Comparison of ENCODE assay signal across 34 cellular contexts in the genomic region with DNA sequence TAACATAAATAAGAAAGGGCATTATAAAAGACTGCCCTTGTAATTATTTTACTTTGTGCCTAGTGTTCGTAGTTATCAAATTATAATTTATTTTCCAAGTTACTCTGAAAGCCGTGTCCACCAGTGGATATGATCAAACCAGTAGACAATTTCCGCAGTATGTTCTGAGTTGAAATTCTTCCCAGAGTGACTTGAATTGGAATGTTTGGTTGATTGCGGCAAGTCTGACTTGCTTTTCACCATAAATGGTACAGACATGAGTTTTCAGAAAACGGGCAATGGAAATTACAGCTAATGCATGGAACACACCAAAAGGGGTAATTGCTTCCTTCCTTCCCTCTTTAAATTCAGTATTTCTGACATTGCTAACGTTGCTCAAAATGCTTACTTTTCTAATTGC. TPM values are rescaled to one million over a fixed set of nuclear protein-coding genes. Genes with fewer than 3 reads are reported as not detected.
"Had no signal": no experiment of that assay in that cellular context is flagged by ENCODE, and none has a peak within 500 bp of the region (broad histone marks: within the 10 kb centered on the region; RNA-seq: fewer than 3 reads in every experiment).

No MANE protein-coding gene starts in this region.

- H3K4me3 ChIP-seq: cardiac muscle cell, coronary artery, esophagus squamous epithelium, right atrium auricular region, stomach, suprapubic skin had no signal

- H3K9ac ChIP-seq: parathyroid adenoma had no signal

- DNase-seq: activated CD4-positive, alpha-beta memory T cell treated with anti-CD3 and anti-CD28 coated beads for 36 hours; activated CD4-positive, alpha-beta T cell treated with anti-CD3 and anti-CD28 coated beads for 48 hours; activated CD8-positive, alpha-beta memory T cell treated with anti-CD3 and anti-CD28 coated beads, Interleukin-2, amount 50 U/mL, for 48 hours; activated gamma-delta T cell; activated naive CD4-positive, alpha-beta T cell treated with anti-CD3 and anti-CD28 coated beads, Interleukin-2, amount 10 ng/mL, durations not matched to agents 7 days and 5 days; activated naive CD8-positive, alpha-beta T cell treated with anti-CD3 and anti-CD28 coated beads, Interleukin-2, amount 10 ng/mL, durations not matched to agents 7 days and 5 days; activated T-cell treated with anti-CD3 and anti-CD28 coated beads, Interleukin-2, amount 50 U/mL, for 24 hours; effector CD4-positive, alpha-beta T cell; esophagus squamous epithelium; foreskin fibroblast; head of caudate nucleus; hippocampal formation; kidney; left colon; midbrain; naive thymus-derived CD4-positive, alpha-beta T cell; nucleus accumbens; stimulated activated CD4-positive, alpha-beta T cell treated with anti-CD3 and anti-CD28 coated beads, Interleukin-15, amount 100 ng/mL, for 24 hours; stimulated activated CD4-positive, alpha-beta T cell treated with anti-CD3 and anti-CD28 coated beads, Interleukin-2, amount 100 ng/mL, for 24 hours; stimulated activated naive B cell treated with anti-CD40 and anti-IgM and Interleukin-4, amounts not matched to agents 10 μg/mL and 1 μg/mL and 100 μg/mL, for 72 hours; stomach; SW 1271; T1000; trophoblast cell; WERI-Rb-1 had no signal

- H3K27me3 Mint-ChIP-seq: activated naive CD4-positive, alpha-beta T cell treated with anti-CD3 and anti-CD28 coated beads, Interleukin-2, amount 10 ng/mL, durations not matched to agents 7 days and 5 days; activated naive CD8-positive, alpha-beta T cell treated with anti-CD3 and anti-CD28 coated beads, Interleukin-2, amount 10 ng/mL, durations not matched to agents 7 days and 5 days; activated T-cell treated with anti-CD3 and anti-CD28 coated beads, Interleukin-2, amount 50 U/mL, for 24 hours; memory B cell; stimulated activated naive B cell treated with anti-CD40 and anti-IgM and Interleukin-4, amounts not matched to agents 10 μg/mL and 1 μg/mL and 100 μg/mL, for 72 hours had no signal

- H3K27ac ChIP-seq: cardiac muscle cell, epithelial cell of prostate, esophagus squamous epithelium, parathyroid adenoma, right atrium auricular region, stomach, suprapubic skin, WERI-Rb-1 had no signal

- H3K27ac Mint-ChIP-seq: activated CD4-positive, alpha-beta memory T cell treated with anti-CD3 and anti-CD28 coated beads for 36 hours; activated naive CD4-positive, alpha-beta T cell treated with anti-CD3 and anti-CD28 coated beads, Interleukin-2, amount 10 ng/mL, durations not matched to agents 7 days and 5 days; activated naive CD8-positive, alpha-beta T cell treated with anti-CD3 and anti-CD28 coated beads, Interleukin-2, amount 10 ng/mL, durations not matched to agents 7 days and 5 days; activated T-cell treated with anti-CD3 and anti-CD28 coated beads, Interleukin-2, amount 50 U/mL, for 24 hours; memory B cell; naive thymus-derived CD4-positive, alpha-beta T cell; stimulated activated naive B cell treated with anti-CD40 and anti-IgM and Interleukin-4, amounts not matched to agents 10 μg/mL and 1 μg/mL and 100 μg/mL, for 72 hours; T-helper 1 cell treated with Interleukin-12 subunit alpha and Interleukin-12 subunit beta and Interleukin-4 antibody, amounts not matched to agents 30 μg/mL and 1 μg/mL, for 36 hours had no signal

- H3K4me3 Mint-ChIP-seq: activated CD4-positive, alpha-beta memory T cell treated with anti-CD3 and anti-CD28 coated beads for 36 hours; activated naive CD4-positive, alpha-beta T cell treated with anti-CD3 and anti-CD28 coated beads, Interleukin-2, amount 10 ng/mL, durations not matched to agents 7 days and 5 days; activated naive CD8-positive, alpha-beta T cell treated with anti-CD3 and anti-CD28 coated beads, Interleukin-2, amount 10 ng/mL, durations not matched to agents 7 days and 5 days; activated T-cell treated with anti-CD3 and anti-CD28 coated beads, Interleukin-2, amount 50 U/mL, for 24 hours; memory B cell; naive thymus-derived CD4-positive, alpha-beta T cell; stimulated activated naive B cell treated with anti-CD40 and anti-IgM and Interleukin-4, amounts not matched to agents 10 μg/mL and 1 μg/mL and 100 μg/mL, for 72 hours; T-helper 1 cell treated with Interleukin-12 subunit alpha and Interleukin-12 subunit beta and Interleukin-4 antibody, amounts not matched to agents 30 μg/mL and 1 μg/mL, for 36 hours had no signal

- H3K4me1 ChIP-seq: esophagus squamous epithelium, parathyroid adenoma, stomach, suprapubic skin had no signal

- H3K4me1 Mint-ChIP-seq: activated naive CD4-positive, alpha-beta T cell treated with anti-CD3 and anti-CD28 coated beads, Interleukin-2, amount 10 ng/mL, durations not matched to agents 7 days and 5 days; activated naive CD8-positive, alpha-beta T cell treated with anti-CD3 and anti-CD28 coated beads, Interleukin-2, amount 10 ng/mL, durations not matched to agents 7 days and 5 days; memory B cell; naive thymus-derived CD4-positive, alpha-beta T cell; stimulated activated naive B cell treated with anti-CD40 and anti-IgM and Interleukin-4, amounts not matched to agents 10 μg/mL and 1 μg/mL and 100 μg/mL, for 72 hours had no signal

- H3K9me3 Mint-ChIP-seq: activated naive CD8-positive, alpha-beta T cell treated with anti-CD3 and anti-CD28 coated beads, Interleukin-2, amount 10 ng/mL, durations not matched to agents 7 days and 5 days; activated T-cell treated with anti-CD3 and anti-CD28 coated beads, Interleukin-2, amount 50 U/mL, for 24 hours; memory B cell; T-helper 1 cell treated with Interleukin-12 subunit alpha and Interleukin-12 subunit beta and Interleukin-4 antibody, amounts not matched to agents 30 μg/mL and 1 μg/mL, for 36 hours had no signal

- H3K27me3 ChIP-seq: cardiac muscle cell, esophagus squamous epithelium, right atrium auricular region, stomach, suprapubic skin had no signal

- H3K36me3 Mint-ChIP-seq: activated CD4-positive, alpha-beta memory T cell treated with anti-CD3 and anti-CD28 coated beads for 36 hours; activated naive CD4-positive, alpha-beta T cell treated with anti-CD3 and anti-CD28 coated beads, Interleukin-2, amount 10 ng/mL, durations not matched to agents 7 days and 5 days; activated naive CD8-positive, alpha-beta T cell treated with anti-CD3 and anti-CD28 coated beads, Interleukin-2, amount 10 ng/mL, durations not matched to agents 7 days and 5 days; memory B cell; naive thymus-derived CD4-positive, alpha-beta T cell; stimulated activated naive B cell treated with anti-CD40 and anti-IgM and Interleukin-4, amounts not matched to agents 10 μg/mL and 1 μg/mL and 100 μg/mL, for 72 hours had no signal

- H3K36me3 ChIP-seq: cardiac muscle cell, esophagus squamous epithelium, right atrium auricular region, stomach, suprapubic skin, WERI-Rb-1 had no signal

- ATAC-seq: activated CD4-positive, CD25-positive, alpha-beta regulatory T cell treated with anti-CD3 and anti-CD28 coated beads, Interleukin-2, amount 50 U/mL, for 24 hours; left colon; naive thymus-derived CD4-positive, alpha-beta T cell; stimulated activated naive B cell treated with anti-CD40 and anti-IgM and Interleukin-4, amounts not matched to agents 10 μg/mL and 1 μg/mL and 100 μg/mL, for 72 hours had no signal

- H2AFZ ChIP-seq: parathyroid adenoma had no signal

- H3K9me3 ChIP-seq: esophagus squamous epithelium, right atrium auricular region, stomach, suprapubic skin had no signal

RNA-seq across cellular contexts. Expression of a gene that starts 56.6 kb away (rescaled TPM):
- total RNA-seq: activated CD4-positive, alpha-beta memory T cell treated with anti-CD3 and anti-CD28 coated beads for 36 hours; activated naive CD8-positive, alpha-beta T cell treated with anti-CD3 and anti-CD28 coated beads, Interleukin-2, amount 10 ng/mL, durations not matched to agents 7 days and 5 days; naive thymus-derived CD4-positive, alpha-beta T cell had no signal
- polyA plus RNA-seq: naive thymus-derived CD4-positive, alpha-beta T cell had no signal
